ENCODE assay signal across 28 cellular contexts in the genomic region with DNA sequence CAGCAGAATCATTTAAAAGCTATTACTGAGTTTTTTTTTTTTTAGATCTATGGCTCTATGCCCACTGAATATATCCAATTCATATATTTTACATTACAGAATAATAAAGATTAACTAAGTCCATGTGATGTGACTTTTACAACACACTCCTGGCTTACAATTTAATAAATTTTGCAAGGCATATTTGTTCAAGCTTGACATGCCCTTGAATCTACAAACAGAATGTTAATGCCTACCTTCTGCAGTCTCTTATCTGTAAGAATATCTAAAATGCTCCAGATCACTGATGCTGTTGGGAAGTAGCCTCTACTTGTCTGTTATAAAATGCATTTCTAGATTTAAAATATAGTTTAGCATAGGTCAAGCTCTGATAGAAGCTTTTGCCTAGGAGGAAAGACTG.
DNase-seq lines count a peak whose midpoint lies in the region; ATAC-seq, FAIRE-seq and TF ChIP-seq lines count a peak whose summit lies in the region.
"Had no signal": no experiment of that assay in that cellular context is flagged by ENCODE, and none has a peak within 500 bp of the region (broad histone marks: within the 10 kb centered on the region; RNA-seq: fewer than 3 reads in every experiment).

No MANE protein-coding gene starts in this region.

- no peak overlapping the region for H3K4me3 ChIP-seq in sigmoid colon
- H3K4me3 ChIP-seq: BLaER1, GM12878 had no signal

- H3K4me1 ChIP-seq in sigmoid colon = no peaks in the 10 kb centered on the region
- H3K4me1 ChIP-seq: BE2C, BLaER1 had no signal

- peak overlapping the region; percentile 37 to 68 (median 60) for H3K27ac Mint-ChIP-seq in nephron
- H3K27ac Mint-ChIP-seq: CD4-positive, CD25-positive, alpha-beta regulatory T cell; CD8-positive, alpha-beta memory T cell had no signal

- DNase-seq in left lobe of liver (ENCODE audit: low spot score) = no peak
- no peak for DNase-seq in sigmoid colon
- DNase-seq in glomerular visceral epithelial cell (ENCODE audit: extremely low spot score) = no peak
- DNase-seq: 8988T; ACHN; BE2C; C1 segment of cervical spinal cord; CD4-positive, alpha-beta memory T cell; CD4-positive, CD25-positive, alpha-beta regulatory T cell; CD8-positive, alpha-beta memory T cell; COR-L47; DMS 273 treated with DMSO at 0.1 percent for 48 hours; DMS153; DMS53; DMS79; DND-41; EL; GDM1 had no signal

- H3K9me3 Mint-ChIP-seq in nephron = no peaks in the 10 kb centered on the region
- H3K9me3 Mint-ChIP-seq: CD4-positive, alpha-beta memory T cell; CD8-positive, alpha-beta memory T cell had no signal

- H3K9me3 ChIP-seq in sigmoid colon = no peaks in the 10 kb centered on the region
- H3K9me3 ChIP-seq: BE2C, BLaER1 had no signal

- H3K27ac ChIP-seq in VCaP (peak overlapping the region; percentile 80), sigmoid colon (no peak overlapping the region)
- H3K27ac ChIP-seq: BLaER1 had no signal

- FAIRE-seq in islet of Langerhans (lab: Jason Lieb, UNC) = peak; percentile 64
- FAIRE-seq: A204.1, GM12878, GM12892, GM18507 had no signal

- no peaks in the 10 kb centered on the region for H3K36me3 ChIP-seq in sigmoid colon
- H3K36me3 ChIP-seq: BE2C, BLaER1 had no signal

- H3K4me1 Mint-ChIP-seq in nephron = peaks cover 35% of the 10 kb centered on the region
- H3K4me1 Mint-ChIP-seq: CD4-positive, alpha-beta memory T cell; CD4-positive, CD25-positive, alpha-beta regulatory T cell; CD8-positive, alpha-beta memory T cell had no signal

- H3K27me3 Mint-ChIP-seq in nephron (ENCODE audit: low read depth) = no peaks in the 10 kb centered on the region
- H3K27me3 Mint-ChIP-seq: CD4-positive, CD25-positive, alpha-beta regulatory T cell had no signal

- no peaks in the 10 kb centered on the region for H3K36me3 Mint-ChIP-seq in nephron (ENCODE audit: low read depth)
- H3K36me3 Mint-ChIP-seq: CD14-positive monocyte; CD4-positive, alpha-beta memory T cell; CD4-positive, CD25-positive, alpha-beta regulatory T cell; CD8-positive, alpha-beta memory T cell had no signal

- no peak for TF ChIP-seq EP300 in sigmoid colon (IDR thresholded peaks at IDR 0.05)

- ATAC-seq in left lobe of liver (peak; percentile 80), HG03175 (IDR thresholded peaks at IDR 0.05; ENCODE audit: unreplicated experiment) (no peak)
- ATAC-seq: GM12878 had no signal

- intact Hi-C loops in sigmoid colon (cut with DNase I) = no loop called here

- H3K4me3 Mint-ChIP-seq in nephron = no peak overlapping the region
- H3K4me3 Mint-ChIP-seq: CD14-positive monocyte; CD4-positive, alpha-beta memory T cell; CD4-positive, CD25-positive, alpha-beta regulatory T cell; CD8-positive, alpha-beta memory T cell had no signal

- no peaks in the 10 kb centered on the region for H3K27me3 ChIP-seq in sigmoid colon
- H3K27me3 ChIP-seq: BE2C, BLaER1 had no signal

- TF ChIP-seq POLR2A in sigmoid colon (IDR thresholded peaks at IDR 0.05) = no peak

- TF ChIP-seq CTCF in VCaP (conservative IDR thresholded peaks at IDR 0.05) (no peak), nephron (IDR thresholded peaks at IDR 0.05; ENCODE audit: unreplicated experiment in 3 of 3) (no peak), sigmoid colon (IDR thresholded peaks at IDR 0.05) (no peak)
